Comparison of ENCODE assay signal across 1 cellular context in genomic region chr19:21901861-21902260, GRCh38.
TF ChIP-seq lines count a peak whose summit lies in the region.

No MANE protein-coding gene starts in this region.

TF ChIP-seq in HepG2, 621 proteins besides CTCF, POLR2A, EP300 and RAD21 (continued from another document):
- TF ChIP-seq ETS1 (CRISPR knock-in tag; IDR thresholded peaks at IDR 0.05): no peak
